11 cellular contexts compared by ENCODE assay signal in the genomic region with DNA sequence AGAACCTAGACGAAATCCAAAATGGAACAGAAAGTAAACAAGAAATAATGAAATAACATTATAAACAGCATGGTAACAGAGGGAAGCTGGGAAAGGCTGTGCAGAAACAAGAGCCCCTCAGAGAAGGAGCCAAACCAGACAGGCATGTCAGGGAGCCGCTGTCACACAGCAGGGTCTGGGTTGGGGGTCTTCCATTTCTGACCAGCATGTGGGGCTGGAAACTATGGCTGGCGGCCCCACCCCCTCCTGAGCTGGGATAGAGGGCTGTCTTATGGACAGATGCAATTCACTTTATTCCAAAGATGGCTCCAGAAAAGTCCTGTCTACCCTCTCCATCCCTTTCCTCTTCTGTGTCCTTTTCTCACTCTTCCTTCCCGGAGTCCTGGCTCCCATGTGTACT. TPM values are rescaled to one million over a fixed set of nuclear protein-coding genes. Genes with fewer than 3 reads are reported as not detected.
DNase-seq lines count a peak whose midpoint lies in the region; ATAC-seq, FAIRE-seq and TF ChIP-seq lines count a peak whose summit lies in the region.
"Had no signal": no experiment of that assay in that cellular context is flagged by ENCODE, and none has a peak within 500 bp of the region (broad histone marks: within the 10 kb centered on the region; RNA-seq: fewer than 3 reads in every experiment).

No MANE protein-coding gene starts in this region.

- no TSS peak for BruUV-seq in IMR-90 (replicated peaks; lab: Mats Ljungman, UMichigan)

- dilution Hi-C loops in IMR-90 (cut with HindIII; ENCODE audit: low sequenced_read_pairs, unreplicated experiment), result no loop called here

- peak overlapping the region; percentile 45; the same call in 1 of the 2 replicates for H4K5ac ChIP-seq in IMR-90 (ENCODE audit: low read depth, low read length)

- peak overlapping the region; percentile 54 for H4K91ac ChIP-seq in IMR-90 (ENCODE audit: insufficient read depth, low read depth, low read length)

- no peak overlapping the region for H3K4me3 ChIP-seq in IMR-90 (ENCODE audit: insufficient read depth, low read depth, low read length)
- no peak overlapping the region for H3K4me3 ChIP-seq in astrocyte (ENCODE audit: insufficient read depth, low read depth, low read length)
- H3K4me3 ChIP-seq in skeletal muscle satellite cell (ENCODE audit: low read length), result no peak overlapping the region

- FAIRE-seq in astrocyte (lab: Jason Lieb, UNC), result no peak

- H4K8ac ChIP-seq in IMR-90 (ENCODE audit: low read depth in 2 of 2, low read length in 2 of 2), result 0 out of 4 replicates have a peak overlapping the region, but pooled peaks of 1 of the 2 experiments have one; percentile 3

- peak overlapping the region; percentile 35; the same call in 1 of the 3 replicates for H2BK15ac ChIP-seq in IMR-90 (ENCODE audit: low read depth, low read length)

- WGBS in IMR-90 (ENCODE audit: extremely low coverage in 2 of 2, insufficient read length in 1 of 2), 2 experiments, result no CpG with 5 or more reads among the region's 4 CpGs

- H2AK9ac ChIP-seq in IMR-90 (replicated peaks; ENCODE audit: low read depth, low read length, poor library complexity), result no peak overlapping the region

- H3K23ac ChIP-seq in IMR-90 (ENCODE audit: low read depth, low read length), result 0 out of 2 replicates have a peak overlapping the region, but pooled peaks have one; percentile 41

- H3K79me2 ChIP-seq in astrocyte (ENCODE audit: insufficient read depth, low read length), result no peaks in the 10 kb centered on the region

- peak overlapping the region; percentile 38 for H3K27ac Mint-ChIP-seq in astrocyte (ENCODE audit: unreplicated experiment)

- no peak for TF ChIP-seq POLR2A in IMR-90 (IDR thresholded peaks at IDR 0.05; ENCODE audit: low read depth, low read length)

- H3K27ac ChIP-seq in IMR-90 (ENCODE audit: insufficient read depth, low read length), result peak overlapping the region; percentile 56; the same call in 1 of the 2 replicates
- H3K27ac ChIP-seq in astrocyte (ENCODE audit: low read depth, low read length), result no peak overlapping the region

- peak overlapping the region; percentile 24; the same call in 1 of the 2 replicates for H2BK20ac ChIP-seq in IMR-90 (ENCODE audit: low read depth, low read length)

- H3K9ac ChIP-seq in IMR-90 (ENCODE audit: low read depth, low read length) (no peak overlapping the region), astrocyte (ENCODE audit: low read length) (no peak overlapping the region), skeletal muscle satellite cell (ENCODE audit: low read depth, low read length) (no peak overlapping the region)

- H3K27me3 Mint-ChIP-seq in astrocyte (ENCODE audit: low read depth, unreplicated experiment), result no peaks in the 10 kb centered on the region
- H3K27me3 Mint-ChIP-seq: brain had no signal

- H3K4me2 ChIP-seq in IMR-90 (ENCODE audit: low read depth, low read length) (peak overlapping the region; percentile 20), astrocyte (ENCODE audit: low read length) (peak overlapping the region; percentile 55), skeletal muscle satellite cell (ENCODE audit: low read length) (peak overlapping the region; percentile 61)

- POLR2A ChIA-PET in IMR-90 (lab: Charles Lee; ENCODE audit: unreplicated experiment), result no interaction called here

- H4K20me1 ChIP-seq in IMR-90 (ENCODE audit: insufficient read depth, low read length), result peaks cover 21% of the 10 kb centered on the region
- peaks cover 55% of the 10 kb centered on the region for H4K20me1 ChIP-seq in astrocyte (ENCODE audit: insufficient read depth, low read length)

- H3K14ac ChIP-seq in IMR-90 (replicated peaks; ENCODE audit: low read depth, low read length), result peak overlapping the region; percentile 68; the same call in 1 of the 2 replicates

- no peak overlapping the region for H3K4me3 Mint-ChIP-seq in astrocyte (ENCODE audit: unreplicated experiment)
- H3K4me3 Mint-ChIP-seq: brain had no signal

- H3K36me3 ChIP-seq in IMR-90 (ENCODE audit: control insufficient read depth, insufficient read depth, low read length), result peaks cover 18% of the 10 kb centered on the region
- H3K36me3 ChIP-seq in astrocyte (ENCODE audit: insufficient read depth, low read length), result peaks cover 4% of the 10 kb centered on the region
- H3K36me3 ChIP-seq in skeletal muscle satellite cell (ENCODE audit: insufficient read depth, low read length), result peaks cover 41% of the 10 kb centered on the region

- peak overlapping the region; percentile 67 for H3K18ac ChIP-seq in IMR-90 (ENCODE audit: low read depth, low read length)

- H2BK120ac ChIP-seq in IMR-90 (ENCODE audit: low read depth, low read length), result peak overlapping the region; percentile 27; the same call in 1 of the 2 replicates

- H3K4me1 ChIP-seq in IMR-90 (ENCODE audit: control insufficient read depth, insufficient read depth, low read length), result peaks cover 19% of the 10 kb centered on the region
- peaks cover 20% of the 10 kb centered on the region for H3K4me1 ChIP-seq in astrocyte (ENCODE audit: insufficient read depth, low read length)
- H3K4me1 ChIP-seq in skeletal muscle satellite cell (ENCODE audit: control insufficient read depth, insufficient read depth, low read length), result peaks cover 32% of the 10 kb centered on the region

- H3K56ac ChIP-seq in IMR-90 (ENCODE audit: extremely low read depth, insufficient read depth, low read length), result no peak overlapping the region

- no peaks in the 10 kb centered on the region for H3K9me3 Mint-ChIP-seq in astrocyte (ENCODE audit: unreplicated experiment)
- H3K9me3 Mint-ChIP-seq: brain had no signal

- H3K27me3 ChIP-seq in IMR-90 (ENCODE audit: control insufficient read depth, insufficient read depth, low read length), result no peaks in the 10 kb centered on the region
- H3K27me3 ChIP-seq in astrocyte (ENCODE audit: insufficient read depth, low read length), result no peaks in the 10 kb centered on the region
- no peaks in the 10 kb centered on the region for H3K27me3 ChIP-seq in skeletal muscle satellite cell (ENCODE audit: control insufficient read depth, insufficient read depth, low read length)

- peaks cover 14% of the 10 kb centered on the region for H3K9me1 ChIP-seq in IMR-90 (ENCODE audit: insufficient read depth, low read length)

- intact Hi-C loops in IMR-90 (cut with micrococcal nuclease), result no loop called here

- H2AFZ ChIP-seq in IMR-90 (replicated peaks; ENCODE audit: low read length, poor library complexity), result no peak overlapping the region
- no peak overlapping the region for H2AFZ ChIP-seq in astrocyte (ENCODE audit: low read depth, low read length)

- H3K9me3 ChIP-seq in IMR-90 (ENCODE audit: control insufficient read depth, insufficient read depth, low read length) (no peaks in the 10 kb centered on the region), astrocyte (ENCODE audit: insufficient read depth, low read depth, low read length) (no peaks in the 10 kb centered on the region), skeletal muscle satellite cell (replicated peaks; ENCODE audit: low read length) (no peaks in the 10 kb centered on the region)

- H2AK5ac ChIP-seq in IMR-90 (ENCODE audit: low read depth, low read length), result peak overlapping the region; percentile 86

- peak overlapping the region; percentile 68 for H2BK5ac ChIP-seq in IMR-90 (ENCODE audit: low read depth, low read length, poor library complexity, severe bottlenecking)

- CTCF ChIA-PET in IMR-90 (lab: Yijun Ruan, JAX), result interaction anchor here (1.2 to 1.7 kb wide), 3 partner anchors 9 to 105 kb away, joined by 3 to 19 read pairs (median 6); no protein-coding TSS in a partner anchor

- peaks cover 12% of the 10 kb centered on the region for H3K36me3 Mint-ChIP-seq in astrocyte (ENCODE audit: low read depth, unreplicated experiment)

- in situ Hi-C loops in IMR-90 (cut with MboI; ENCODE audit: low sequenced_read_pairs), result no loop called here

- ATAC-seq in GM18907 (IDR thresholded peaks at IDR 0.05; ENCODE audit: unreplicated experiment) (peak; percentile 14), IMR-90 (ENCODE audit: low read depth) (peak; percentile 13; the same call in 1 of the 2 replicates), GM21576 (IDR thresholded peaks at IDR 0.05; ENCODE audit: unreplicated experiment) (no peak)

- no peak for TF ChIP-seq RAD21 in IMR-90 (IDR thresholded peaks at IDR 0.05; ENCODE audit: low read length)

- peak overlapping the region; percentile 68 for H3K4ac ChIP-seq in IMR-90 (ENCODE audit: low read depth, low read length)

- TF ChIP-seq CTCF in IMR-90 (conservative IDR thresholded peaks at IDR 0.05; ENCODE audit: low read depth, low read length) (no peak), astrocyte (IDR thresholded peaks at IDR 0.05; ENCODE audit: insufficient read depth, low read depth, low read length) (no peak)

- H3K4me1 Mint-ChIP-seq in astrocyte (ENCODE audit: low read depth, unreplicated experiment), result peaks cover 49% of the 10 kb centered on the region

- DNase-seq in IMR-90 (no peak), astrocyte (ENCODE audit: low read depth) (no peak), UCSD-AML1 (lab: John Stamatoyannopoulos, UW; ENCODE audit: unreplicated experiment) (no peak), A172 (ENCODE audit: low spot score) (no peak)
- DNase-seq: DMS153, Right ventricle myocardium superior had no signal

- H3K79me1 ChIP-seq in IMR-90 (ENCODE audit: low read depth in 1 of 2, low read length in 2 of 2), result peaks cover 4 to 17% of the 10 kb centered on the region in 2 experiments; a peak in 3 of 4 replicates

TF ChIP-seq in IMR-90, 13 proteins besides CTCF, POLR2A, EP300 and RAD21 (continues in another document):
- TF ChIP-seq MXI1 (IDR thresholded peaks at IDR 0.05; ENCODE audit: borderline replicate concordance, low read depth, low read length), result no peak

RNA-seq across cellular contexts. Expression of gene C6orf89, which starts 27.3 kb away (rescaled TPM):
- 39.2 and 52.3 TPM in 2 replicates for total RNA-seq in IMR-90 (2012; rRNA removed)
- polyA plus RNA-seq in IMR-90 (2012; rRNA removed), result 26.8 and 30.8 TPM in 2 replicates
- 11.4 and 11.6 TPM in 2 replicates for polyA plus RNA-seq in IMR-90 (2012; cell fraction: cytosol; rRNA removed)
- 11.0 and 26.3 TPM in 2 replicates for polyA plus RNA-seq in IMR-90 (2012; cell fraction: nucleus; rRNA removed; ENCODE audit: low replicate concordance)
- 37.8 and 42.3 TPM in 2 replicates for total RNA-seq in astrocyte
- total RNA-seq in skeletal muscle satellite cell (2012; rRNA removed), result 36.8 and 36.9 TPM in 2 replicates
- 36.8 TPM in 2 replicates for total RNA-seq in A172 (2014; rRNA removed; shearing (Covaris generic))

RNA-seq across cellular contexts. Expression of gene PPIL1, which starts 38.5 kb away (rescaled TPM):
- 50.5 and 58.4 TPM in 2 replicates for total RNA-seq in IMR-90 (2012; rRNA removed)
- 25.9 and 28.4 TPM in 2 replicates for polyA plus RNA-seq in IMR-90 (2012; rRNA removed)
- 14.4 and 17.5 TPM in 2 replicates for polyA plus RNA-seq in IMR-90 (2012; cell fraction: cytosol; rRNA removed)
- 2.7 and 7.9 TPM in 2 replicates for polyA plus RNA-seq in IMR-90 (2012; cell fraction: nucleus; rRNA removed; ENCODE audit: low replicate concordance)
- total RNA-seq in astrocyte, result 34.7 and 36.6 TPM in 2 replicates
- total RNA-seq in skeletal muscle satellite cell (2012; rRNA removed), result 34.5 and 36.9 TPM in 2 replicates
- total RNA-seq in A172 (2014; rRNA removed; shearing (Covaris generic)), result 64.3 and 71.7 TPM in 2 replicates

RNA-seq across cellular contexts. Expression of gene PI16, which starts 41.5 kb away (rescaled TPM):
- total RNA-seq in IMR-90 (2012; rRNA removed) (under 0.01 TPM in 1 of 2 replicates, not detected in the other), astrocyte (not detected in 2 replicates)
- polyA plus RNA-seq in IMR-90 (2012; rRNA removed), result 0.20 and 0.21 TPM in 2 replicates
- polyA plus RNA-seq in IMR-90 (2012; cell fraction: cytosol; rRNA removed), result 0.13 and 0.53 TPM in 2 replicates
- polyA plus RNA-seq in IMR-90 (2012; cell fraction: nucleus; rRNA removed; ENCODE audit: low replicate concordance), result 0.28 and 0.29 TPM in 2 replicates
- total RNA-seq in skeletal muscle satellite cell (2012; rRNA removed), result not detected in 2 replicates
- total RNA-seq in A172 (2014; rRNA removed; shearing (Covaris generic)), result 0.74 TPM in 1 of 2 replicates, not detected in the other
- total RNA-seq: kidney epithelial cell had no signal
